In the genomic region with DNA sequence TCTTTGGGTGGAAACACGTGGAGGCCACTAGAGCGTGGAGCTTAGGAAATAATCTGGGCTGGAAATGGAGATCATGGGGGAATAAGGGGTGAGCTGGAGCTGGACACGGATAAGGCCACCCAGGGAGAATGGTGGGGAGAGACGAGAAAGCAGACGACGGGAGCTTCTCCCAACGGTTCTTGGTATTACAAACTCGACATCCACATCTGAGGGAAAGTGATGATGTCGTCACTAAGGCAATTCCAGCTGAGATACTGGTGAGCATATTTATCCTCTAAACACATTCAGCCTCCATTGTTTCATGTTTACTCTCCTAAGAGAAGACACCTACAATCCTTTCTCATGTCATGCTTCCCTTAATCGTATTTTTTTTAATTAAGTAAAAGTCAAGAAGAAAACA, we compare ENCODE assay signal across 22 cellular contexts.
"Had no signal": no experiment of that assay in that cellular context is flagged by ENCODE, and none has a peak within 500 bp of the region (broad histone marks: within the 10 kb centered on the region; RNA-seq: fewer than 3 reads in every experiment).

No MANE protein-coding gene starts in this region.

- H3K27me3 ChIP-seq: body of pancreas, dorsolateral prefrontal cortex, pancreas, transverse colon, uterus had no signal

- H3K4me1 ChIP-seq: body of pancreas, pancreas, suprapubic skin, transverse colon, uterus had no signal

- H3K4me3 ChIP-seq: body of pancreas, dorsolateral prefrontal cortex, pancreas, suprapubic skin, transverse colon, uterus had no signal

- ATAC-seq: activated CD8-positive, alpha-beta T cell treated with anti-CD3 and anti-CD28 coated beads, Interleukin-2, amount 10 ng/mL, durations not matched to agents 7 days and 5 days; activated T-cell treated with anti-CD3 and anti-CD28 coated beads, Interleukin-2, amount 50 U/mL, for 4 hours; body of pancreas; left cardiac atrium; natural killer cell; pancreas; stimulated activated naive CD8-positive, alpha-beta T cell treated with anti-CD3 and anti-CD28 coated beads, Interleukin-15, amount 100 ng/mL, for 72 hours had no signal

- H3K27me3 Mint-ChIP-seq: stimulated activated naive CD8-positive, alpha-beta T cell treated with anti-CD3 and anti-CD28 coated beads, Interleukin-15, amount 100 ng/mL, for 72 hours had no signal

- H3K4me3 Mint-ChIP-seq: activated CD8-positive, alpha-beta T cell treated with anti-CD3 and anti-CD28 coated beads, Interleukin-2, amount 10 ng/mL, durations not matched to agents 7 days and 5 days; activated T-cell treated with anti-CD3 and anti-CD28 coated beads, Interleukin-2, amount 50 U/mL, for 4 hours; natural killer cell had no signal

- H3K9me3 ChIP-seq: body of pancreas, neutrophil, pancreas, suprapubic skin, transverse colon, uterus had no signal

- DNase-seq: activated CD4-positive, alpha-beta T cell treated with anti-CD3 and anti-CD28 coated beads for 48 hours; activated CD4-positive, CD25-positive, alpha-beta regulatory T cell; activated CD8-positive, alpha-beta T cell treated with anti-CD3 and anti-CD28 coated beads, Interleukin-2, amount 10 ng/mL, durations not matched to agents 7 days and 5 days; activated gamma-delta T cell treated with Interleukin-2 at 50 U/mL for 16 hours; activated T-cell treated with anti-CD3 and anti-CD28 coated beads, Interleukin-2, amount 50 U/mL, for 4 hours; body of pancreas; dorsolateral prefrontal cortex; hippocampal formation; left cardiac atrium; mesendoderm; natural killer cell; pancreas; stimulated activated CD8-positive, alpha-beta memory T cell treated with anti-CD3 and anti-CD28 coated beads, Interleukin-4, amount 100 ng/mL, for 48 hours; stimulated activated naive CD8-positive, alpha-beta T cell treated with anti-CD3 and anti-CD28 coated beads, Interleukin-15, amount 100 ng/mL, for 72 hours; T-helper 1 cell; T1000; transverse colon; uterus had no signal

- H3K36me3 Mint-ChIP-seq: natural killer cell had no signal

- H3K9me3 Mint-ChIP-seq: natural killer cell had no signal

- H3K36me3 ChIP-seq: neutrophil, pancreas, suprapubic skin, transverse colon, uterus had no signal

- H3K27ac ChIP-seq: body of pancreas, dorsolateral prefrontal cortex, epithelial cell of prostate, neutrophil, pancreas, suprapubic skin, transverse colon, uterus had no signal

- FAIRE-seq: islet of Langerhans, pancreas had no signal
